In genomic region chr2:224778474-224778877, GRCh38 we compare ENCODE assay signal across 8 cellular contexts.
DNase-seq lines count a peak whose midpoint lies in the region; ATAC-seq, FAIRE-seq and TF ChIP-seq lines count a peak whose summit lies in the region.

No MANE protein-coding gene starts in this region.

- TF ChIP-seq CTCF in A673 (conservative IDR thresholded peaks at IDR 0.05; ENCODE audit: low read depth, low read length): peak; percentile 85
- TF ChIP-seq CTCF in GM12873 (IDR thresholded peaks at IDR 0.05; ENCODE audit: insufficient read depth, low read depth, low read length, missing control alignments): peak; percentile 65

- no peaks in the 10 kb centered on the region for H3K27me3 ChIP-seq in A673 (replicated peaks; ENCODE audit: insufficient read depth, low read depth, low read length, poor library complexity)

- H3K4me3 ChIP-seq in A673 (ENCODE audit: low read depth, low read length, poor library complexity, severe bottlenecking): no peak overlapping the region

- no TSS peak for BruUV-seq in A673 (replicated peaks; lab: Mats Ljungman, UMichigan)

- CTCF ChIA-PET in A673 (lab: Charles Lee): no interaction called here

- POLR2A ChIA-PET in A673 (lab: Charles Lee; ENCODE audit: low non-redundant PET): no interaction called here

- H3K9me3 ChIP-seq in A673 (ENCODE audit: low read depth, low read length, poor library complexity, severe bottlenecking): no peaks in the 10 kb centered on the region

- no peaks in the 10 kb centered on the region for H3K4me1 ChIP-seq in A673 (ENCODE audit: insufficient read depth, low read length, poor library complexity, severe bottlenecking)

- DNase-seq in A673 (ENCODE audit: low spot score) (peak; percentile 69), RPMI8226 (peak; percentile 42), frontal cortex (ENCODE audit: low spot score in 2 of 2) (peak; percentile 17 to 38), retina (peak; percentile 57)
- peak; percentile 25 for DNase-seq in activated effector memory CD4-positive, alpha-beta T cell treated with Interleukin-2 at 50 U/mL for 16 hours

- FAIRE-seq in frontal cortex (lab: Jason Lieb, UNC): peak; percentile 87

- intact Hi-C loops in A673 (cut with micrococcal nuclease; ENCODE audit: unreplicated experiment): loop anchor here (5.0 to 10.0 kb wide), 3 partner anchors 131 to 421 kb away; no protein-coding TSS in a partner anchor

- ATAC-seq in HG03432 (IDR thresholded peaks at IDR 0.05; ENCODE audit: unreplicated experiment) (peak; percentile 80), HG03097 (IDR thresholded peaks at IDR 0.05; ENCODE audit: low FRiP score, unreplicated experiment) (no peak)

- H3K27ac ChIP-seq in A673 (ENCODE audit: low read depth, low read length, poor library complexity, severe bottlenecking): no peak overlapping the region

- no peaks in the 10 kb centered on the region for H3K36me3 ChIP-seq in A673 (ENCODE audit: insufficient read depth, low read length, poor library complexity, severe bottlenecking)
